8 cellular contexts compared by ENCODE assay signal in genomic region chr2:70994055-70994444, GRCh38. TPM values are rescaled to one million over a fixed set of nuclear protein-coding genes. Genes with fewer than 3 reads are reported as not detected.
DNase-seq lines count a peak whose midpoint lies in the region; ATAC-seq and TF ChIP-seq lines count a peak whose summit lies in the region.

No MANE protein-coding gene starts in this region.

- H3K4me3 ChIP-seq in AG04450 (ENCODE audit: low read depth, low read length) (peak overlapping the region; percentile 78), HAP-1 (peak overlapping the region; percentile 92), thymus (ENCODE audit: low read length) (peak overlapping the region; percentile 89)

- in situ Hi-C loops in HAP-1 (cut with MboI; ENCODE audit: low sequenced_read_pairs), result no loop called here

- H3K4me1 Mint-ChIP-seq in activated naive CD4-positive, alpha-beta T cell treated with anti-CD3 and anti-CD28 coated beads, Interleukin-2, amount 50 U/mL, for 24 hours, result peaks cover 32% of the 10 kb centered on the region

- WGBS in thymus, result under 1% methylated on average over 19 of the region's 19 CpGs

- no peaks in the 10 kb centered on the region for H3K27me3 Mint-ChIP-seq in activated naive CD4-positive, alpha-beta T cell treated with anti-CD3 and anti-CD28 coated beads, Interleukin-2, amount 50 U/mL, for 24 hours

- H3K36me3 Mint-ChIP-seq in activated naive CD4-positive, alpha-beta T cell treated with anti-CD3 and anti-CD28 coated beads, Interleukin-2, amount 50 U/mL, for 24 hours, result peaks cover 5% of the 10 kb centered on the region

- H3K9me3 Mint-ChIP-seq in activated naive CD4-positive, alpha-beta T cell treated with anti-CD3 and anti-CD28 coated beads, Interleukin-2, amount 50 U/mL, for 24 hours, result no peaks in the 10 kb centered on the region

- POLR2A ChIA-PET in AG04450 (lab: Yijun Ruan, JAX), result interaction anchor here (1.5 kb wide), 1 partner anchor 10 kb away, joined by 3 read pairs; no protein-coding TSS in a partner anchor

- ATAC-seq in HG03095 (IDR thresholded peaks at IDR 0.05; ENCODE audit: unreplicated experiment), result no peak
- ATAC-seq in HG02763 (IDR thresholded peaks at IDR 0.05; ENCODE audit: unreplicated experiment), result no peak

- TF ChIP-seq CTCF in AG04450 (IDR thresholded peaks at IDR 0.05; ENCODE audit: low read depth, low read length), result no peak

- H3K9me3 ChIP-seq in AG04450 (ENCODE audit: control insufficient read depth, insufficient read depth, low read length) (no peaks in the 10 kb centered on the region; the same call in 1 of the 2 replicates), HAP-1 (no peaks in the 10 kb centered on the region), thymus (ENCODE audit: control insufficient read depth) (no peaks in the 10 kb centered on the region)

- no peak for DNase-seq in AG04450 (ENCODE audit: low read depth, low spot score)
- DNase-seq in HAP-1 (ENCODE audit: low spot score in 2 of 2), result no peak
- DNase-seq in HuH-7 (ENCODE audit: low spot score), result no peak

- H3K27ac ChIP-seq in AG04450 (ENCODE audit: low read depth, low read length) (no peak overlapping the region), layer of hippocampus (ENCODE audit: low read depth, low read length) (peak overlapping the region; percentile 30), thymus (ENCODE audit: low read depth) (peak overlapping the region; percentile 69)

- H3K4me1 ChIP-seq in HAP-1 (peaks cover 9% of the 10 kb centered on the region), thymus (ENCODE audit: control insufficient read depth, insufficient read depth, low read length) (peaks cover 11% of the 10 kb centered on the region)

- H3K27me3 ChIP-seq in AG04450 (ENCODE audit: control insufficient read depth, insufficient read depth, low read length), result no peaks in the 10 kb centered on the region
- H3K27me3 ChIP-seq in HAP-1 (ENCODE audit: low read depth), result no peaks in the 10 kb centered on the region
- H3K27me3 ChIP-seq in layer of hippocampus (ENCODE audit: control insufficient read depth, insufficient read depth, low read length), result no peaks in the 10 kb centered on the region
- H3K27me3 ChIP-seq in thymus (ENCODE audit: control insufficient read depth, insufficient read depth), result no peaks in the 10 kb centered on the region

- H3K4me3 Mint-ChIP-seq in activated naive CD4-positive, alpha-beta T cell treated with anti-CD3 and anti-CD28 coated beads, Interleukin-2, amount 50 U/mL, for 24 hours, result peak overlapping the region; percentile 99

- CTCF ChIA-PET in AG04450 (lab: Charles Lee), result no interaction called here

- peaks cover 20% of the 10 kb centered on the region for H3K36me3 ChIP-seq in HAP-1 (replicated peaks)
- peaks cover 12% of the 10 kb centered on the region for H3K36me3 ChIP-seq in thymus (ENCODE audit: control insufficient read depth, insufficient read depth)

- peak overlapping the region; percentile 99 for H3K27ac Mint-ChIP-seq in activated naive CD4-positive, alpha-beta T cell treated with anti-CD3 and anti-CD28 coated beads, Interleukin-2, amount 50 U/mL, for 24 hours

RNA-seq across cellular contexts. Expression of gene TEX261, which starts 0.6 kb away (rescaled TPM):
- polyA plus RNA-seq in AG04450 (2011; rRNA removed), result 106 and 119 TPM in 2 replicates
- polyA minus RNA-seq in AG04450 (2011; rRNA and poly(A)+ RNA removed), result 94.7 and 123 TPM in 2 replicates
- 14.8 TPM for polyA plus RNA-seq in thymus

RNA-seq across cellular contexts. Expression of gene ANKRD53, which starts 15.6 kb away (rescaled TPM):
- polyA plus RNA-seq in AG04450 (2011; rRNA removed) (0.72 and 1.1 TPM in 2 replicates), thymus (0.71 TPM)
- 2.1 and 3.6 TPM in 2 replicates for polyA minus RNA-seq in AG04450 (2011; rRNA and poly(A)+ RNA removed)

RNA-seq across cellular contexts. Expression of gene ATP6V1B1, which starts 58.4 kb away (rescaled TPM):
- polyA plus RNA-seq in AG04450 (2011; rRNA removed), result 0.57 and 0.82 TPM in 2 replicates
- 1.0 and 1.7 TPM in 2 replicates for polyA minus RNA-seq in AG04450 (2011; rRNA and poly(A)+ RNA removed)
- 1.4 TPM for polyA plus RNA-seq in thymus
